2 cellular contexts compared by ENCODE assay signal in genomic region chr6:104995989-104996617, GRCh38.
TF ChIP-seq lines count a peak whose summit lies in the region.

No MANE protein-coding gene starts in this region.

TF ChIP-seq in IMR-90, 13 proteins besides CTCF, POLR2A, EP300 and RAD21:
- no peak for TF ChIP-seq FOS (IDR thresholded peaks at IDR 0.05; ENCODE audit: low read depth, low read length)
- TF ChIP-seq CHD1 (IDR thresholded peaks at IDR 0.05; ENCODE audit: low read depth, low read length) = no peak
- TF ChIP-seq USF2 (IDR thresholded peaks at IDR 0.05; ENCODE audit: low read depth, low read length) = no peak
- TF ChIP-seq MXI1 (IDR thresholded peaks at IDR 0.05; ENCODE audit: borderline replicate concordance, low read depth, low read length) = no peak
- TF ChIP-seq MAFK (IDR thresholded peaks at IDR 0.05; ENCODE audit: low read depth, low read length) = no peak
- no peak for TF ChIP-seq ELK1 (IDR thresholded peaks at IDR 0.05; ENCODE audit: borderline replicate concordance, low read depth, low read length)
- no peak for TF ChIP-seq SMC3 (IDR thresholded peaks at IDR 0.05; ENCODE audit: low read depth, low read length)
- no peak for TF ChIP-seq MAZ (IDR thresholded peaks at IDR 0.05; ENCODE audit: borderline replicate concordance, low read depth, low read length)
- no peak for TF ChIP-seq RCOR1 (IDR thresholded peaks at IDR 0.05; ENCODE audit: insufficient replicate concordance, low read length)
- no peak for TF ChIP-seq CEBPB (IDR thresholded peaks at IDR 0.05; ENCODE audit: low read depth, low read length)
- no peak for TF ChIP-seq BHLHE40 (IDR thresholded peaks at IDR 0.05; ENCODE audit: low read depth, low read length)
- TF ChIP-seq NFE2L2 (IDR thresholded peaks at IDR 0.05; ENCODE audit: low read depth, low read length) = no peak

TF ChIP-seq in GM12878, 131 proteins besides CTCF, POLR2A, EP300 and RAD21:
- no peak for TF ChIP-seq SMAD1 (IDR thresholded peaks at IDR 0.05; ENCODE audit: low read depth, partially characterized antibody)
- TF ChIP-seq ZNF217 (IDR thresholded peaks at IDR 0.05) = no peak
